In the genomic region with DNA sequence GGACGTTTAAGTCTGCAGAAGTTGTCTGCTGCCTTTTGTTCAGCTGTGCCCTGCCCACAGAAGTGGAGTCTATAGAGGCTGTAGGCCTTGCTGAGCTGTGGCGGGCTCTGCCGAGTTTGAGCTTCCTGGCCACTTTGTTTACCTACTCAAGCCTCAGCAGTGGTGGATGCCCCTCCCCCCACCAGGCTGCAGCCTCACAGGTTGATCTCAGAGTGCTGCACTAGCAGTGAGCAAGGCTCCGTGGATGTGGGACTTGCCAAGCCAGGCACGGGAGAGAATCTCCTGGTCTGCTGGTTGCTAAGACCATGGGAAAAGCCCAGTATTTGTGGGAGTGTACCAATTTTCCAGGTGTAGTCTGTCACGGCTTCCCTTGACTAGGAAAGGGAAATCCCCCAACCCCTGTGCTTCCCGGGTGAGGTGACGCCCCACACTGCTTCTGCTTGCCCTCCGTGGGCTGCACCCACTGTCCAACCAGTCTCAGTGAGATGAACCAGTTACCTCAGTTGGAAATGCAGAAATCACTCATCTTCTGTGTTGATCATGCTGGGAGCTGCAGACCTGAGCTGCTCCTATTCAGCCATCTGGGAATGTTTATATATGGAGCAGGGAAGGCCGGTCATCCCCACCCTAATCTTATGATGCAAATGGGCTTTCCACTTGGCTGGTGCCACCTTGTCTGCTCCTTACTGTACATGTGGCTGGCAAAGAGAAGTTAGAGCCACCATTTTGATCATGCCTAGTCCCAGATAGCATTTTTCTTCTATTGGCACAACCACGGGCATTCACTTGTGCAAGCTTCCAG, we compare ENCODE assay signal across 13 cellular contexts.
DNase-seq lines count a peak whose midpoint lies in the region; ATAC-seq, FAIRE-seq and TF ChIP-seq lines count a peak whose summit lies in the region.
"Had no signal": no experiment of that assay in that cellular context is flagged by ENCODE, and none has a peak within 500 bp of the region (broad histone marks: within the 10 kb centered on the region; RNA-seq: fewer than 3 reads in every experiment).

No MANE protein-coding gene starts in this region.

- DNase-seq in DMS 273 treated with DMSO at 0.1 percent for 48 hours (lab: John Stamatoyannopoulos, UW) (peak; percentile 63), NCI-H82 (lab: John Stamatoyannopoulos, UW) (peak; percentile 92), keratinocyte (ENCODE audit: low read depth, low spot score) (no peak), upper lobe of right lung (no peak), spleen (no peak)
- DNase-seq: activated effector memory CD4-positive, alpha-beta T cell treated with anti-CD3 and anti-CD28 coated beads, Interleukin-2, amount 50 U/mL, for 16 hours; T-helper 9 cell; thyroid gland had no signal

- no peaks in the 10 kb centered on the region for H3K36me3 ChIP-seq in keratinocyte (ENCODE audit: control insufficient read depth in 2 of 2, extremely low read depth in 1 of 2, insufficient read depth in 2 of 2, low read length in 2 of 2)
- H3K36me3 ChIP-seq in upper lobe of right lung, result no peaks in the 10 kb centered on the region
- H3K36me3 ChIP-seq in spleen, result no peaks in the 10 kb centered on the region
- H3K36me3 ChIP-seq: thyroid gland had no signal

- TF ChIP-seq POLR2A in spleen (IDR thresholded peaks at IDR 0.05), result no peak

- no peaks in the 10 kb centered on the region for H3K79me2 ChIP-seq in keratinocyte (ENCODE audit: control insufficient read depth, insufficient read depth, low read length)

- FAIRE-seq in keratinocyte (lab: Jason Lieb, UNC), result no peak

- peak overlapping the region; percentile 56 for H3K27ac ChIP-seq in C4-2B
- no peak overlapping the region for H3K27ac ChIP-seq in keratinocyte (ENCODE audit: control insufficient read depth, insufficient read depth, low read length)
- no peak overlapping the region for H3K27ac ChIP-seq in upper lobe of right lung
- no peak overlapping the region for H3K27ac ChIP-seq in spleen
- H3K27ac ChIP-seq: thyroid gland had no signal

- no peak overlapping the region for H3K9ac ChIP-seq in keratinocyte (ENCODE audit: control insufficient read depth, extremely low read depth, insufficient read depth, low read length)

- no peak overlapping the region for H3K4me2 ChIP-seq in keratinocyte (ENCODE audit: control insufficient read depth, extremely low read depth, insufficient read depth, low read depth, low read length)

- no peaks in the 10 kb centered on the region for H3K9me1 ChIP-seq in keratinocyte (ENCODE audit: control insufficient read depth, extremely low read depth, insufficient read depth, low read length)

- dilution Hi-C loops in keratinocyte (cut with MboI; ENCODE audit: extremely low pct_ligation_motif_present, low sequenced_read_pairs), result no loop called here

- H3K27me3 ChIP-seq in keratinocyte (ENCODE audit: control insufficient read depth, extremely low read depth, insufficient read depth, low read length), result no peaks in the 10 kb centered on the region
- H3K27me3 ChIP-seq in upper lobe of right lung, result no peaks in the 10 kb centered on the region
- H3K27me3 ChIP-seq in spleen (replicated peaks in 1 of 7), result peaks cover 0 to 18% (median 0%) of the 10 kb centered on the region in 7 donors
- H3K27me3 ChIP-seq: thyroid gland had no signal

- no peak for TF ChIP-seq CTCF in C4-2B (conservative IDR thresholded peaks at IDR 0.05)
- no peak for TF ChIP-seq CTCF in keratinocyte (optimal IDR thresholded peaks at IDR 0.05 in 1 of 3, IDR thresholded peaks at IDR 0.05 in 1 of 3, conservative IDR thresholded peaks at IDR 0.05 in 1 of 3; ENCODE audit: extremely low read depth in 1 of 3, insufficient read depth in 2 of 3, low read length in 3 of 3)
- no peak for TF ChIP-seq CTCF in upper lobe of right lung (IDR thresholded peaks at IDR 0.05)
- no peak for TF ChIP-seq CTCF in spleen (IDR thresholded peaks at IDR 0.05 in 8 of 11, conservative IDR thresholded peaks at IDR 0.05 in 3 of 11)

- WGBS in spleen, 5 donors, result 66 to 82% (median 69%) methylated on average over 9 to 11 of the region's 11 CpGs

- H2AFZ ChIP-seq in keratinocyte (ENCODE audit: control insufficient read depth, low read length), result peak overlapping the region; percentile 22

- H3K4me3 ChIP-seq in keratinocyte (ENCODE audit: control insufficient read depth in 2 of 3, extremely low read depth in 1 of 3, insufficient read depth in 2 of 3, low read depth in 1 of 3, low read length in 3 of 3) (no peak overlapping the region), upper lobe of right lung (no peak overlapping the region), spleen (no peak overlapping the region)
- H3K4me3 ChIP-seq: thyroid gland had no signal

- H4K20me1 ChIP-seq in keratinocyte (ENCODE audit: control insufficient read depth, extremely low read depth, insufficient read depth, low read length), result no peaks in the 10 kb centered on the region

- H3K9me3 ChIP-seq in keratinocyte (ENCODE audit: control insufficient read depth, low read depth, low read length) (no peaks in the 10 kb centered on the region), upper lobe of right lung (no peaks in the 10 kb centered on the region), spleen (no peaks in the 10 kb centered on the region)
- H3K9me3 ChIP-seq: thyroid gland had no signal

- H3K4me1 ChIP-seq in keratinocyte (ENCODE audit: control insufficient read depth, extremely low read depth, insufficient read depth, low read length) (no peaks in the 10 kb centered on the region), upper lobe of right lung (no peaks in the 10 kb centered on the region), spleen (no peaks in the 10 kb centered on the region)
- H3K4me1 ChIP-seq: thyroid gland had no signal

- no peak for ATAC-seq in upper lobe of right lung
- ATAC-seq in HG03095 (IDR thresholded peaks at IDR 0.05; ENCODE audit: unreplicated experiment), result no peak
- no peak for ATAC-seq in GM21447 (IDR thresholded peaks at IDR 0.05; ENCODE audit: unreplicated experiment)
- ATAC-seq: HCT116, left lobe of liver had no signal

- intact Hi-C loops in upper lobe of right lung (cut with DNase I), result no loop called here
- intact Hi-C loops in spleen (cut with DNase I; ENCODE audit: low total_unique reads), result no loop called here

Comparison
In these comparisons a context has a peak if more than half of its experiments do, and no peak if none do; other contexts are left out.
1. DNase-seq: peak in DMS 273 treated with DMSO at 0.1 percent for 48 hours (single experiment) and NCI-H82 (single experiment); none in keratinocyte (single experiment), upper lobe of right lung (single experiment) and spleen (single experiment).